ENCODE assay signal across 18 cellular contexts in genomic region chr17:71934520-71934919, GRCh38.
"Had no signal": no experiment of that assay in that cellular context is flagged by ENCODE, and none has a peak within 500 bp of the region (broad histone marks: within the 10 kb centered on the region; RNA-seq: fewer than 3 reads in every experiment).

No MANE protein-coding gene starts in this region.

- H3K4me1 Mint-ChIP-seq: naive thymus-derived CD8-positive, alpha-beta T cell had no signal

- H3K4me3 Mint-ChIP-seq: naive thymus-derived CD8-positive, alpha-beta T cell; neural crest cell had no signal

- ATAC-seq: left lobe of liver; mucosa of descending colon; naive thymus-derived CD8-positive, alpha-beta T cell had no signal

- H3K27ac Mint-ChIP-seq: naive thymus-derived CD8-positive, alpha-beta T cell had no signal

- H3K36me3 Mint-ChIP-seq: naive thymus-derived CD8-positive, alpha-beta T cell had no signal

- H3K27ac ChIP-seq: colonic mucosa, hepatocyte, right atrium auricular region, sigmoid colon, skin epidermis, stomach, thoracic aorta, transverse colon had no signal

- DNase-seq: colonic mucosa; dermis blood vessel endothelial cell; kidney glomerular epithelial cell; mucosa of descending colon; naive thymus-derived CD8-positive, alpha-beta T cell; posterior cingulate gyrus; sigmoid colon; stimulated activated CD4-positive, alpha-beta T cell treated with anti-CD3 and anti-CD28 coated beads, Interleukin-12 subunit alpha, Interleukin-12 subunit beta, amount 100 ng/mL, for 4 hours; stimulated activated naive CD4-positive, alpha-beta T cell; stomach; substantia nigra; transverse colon had no signal

- H3K27me3 ChIP-seq: colonic mucosa, hepatocyte, right atrium auricular region, sigmoid colon, stomach, transverse colon had no signal

- H3K4me1 ChIP-seq: colonic mucosa, right atrium auricular region, sigmoid colon, stomach had no signal

- H3K9me3 Mint-ChIP-seq: neural crest cell had no signal
